17 cellular contexts compared by ENCODE assay signal in the genomic region with DNA sequence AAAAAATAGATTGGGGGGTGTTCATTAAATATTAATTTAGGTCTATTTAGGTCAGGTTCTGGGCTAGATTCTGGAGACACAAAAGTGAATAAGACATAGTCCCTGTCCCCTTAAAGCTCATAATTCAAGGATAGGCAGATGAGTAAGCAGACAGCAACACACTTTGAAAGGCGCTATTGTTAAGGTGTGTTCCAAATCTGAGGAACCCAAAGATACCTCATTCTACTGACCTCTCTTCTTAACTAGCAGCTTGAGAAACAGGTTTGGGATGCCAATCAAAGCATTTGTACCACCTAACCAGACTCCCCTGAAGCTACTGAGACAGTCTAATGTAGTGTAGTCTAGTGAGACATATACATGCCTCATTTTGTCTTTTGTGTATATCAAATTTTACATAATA. TPM values are rescaled to one million over a fixed set of nuclear protein-coding genes. Genes with fewer than 3 reads are reported as not detected.
A peak's percentile ranks its signal among the peaks of the same experiment; 100 is the strongest.
DNase-seq lines count a peak whose midpoint lies in the region; TF ChIP-seq lines count a peak whose summit lies in the region.
"Had no signal": no experiment of that assay in that cellular context is flagged by ENCODE, and none has a peak within 500 bp of the region (broad histone marks: within the 10 kb centered on the region; RNA-seq: fewer than 3 reads in every experiment).

No MANE protein-coding gene starts in this region.

- no peaks in the 10 kb centered on the region for H4K20me1 ChIP-seq in smooth muscle cell (ENCODE audit: low read depth)

- H3K4me2 ChIP-seq in smooth muscle cell, result no peak overlapping the region

- H3K9me3 ChIP-seq in smooth muscle cell (replicated peaks; ENCODE audit: low read depth), result no peaks in the 10 kb centered on the region
- H3K9me3 ChIP-seq: Caco-2, HAP-1 had no signal

- in situ Hi-C loops in SK-MEL-5 (cut with HindIII; ENCODE audit: low pct_unique_long_range_greater_than_20kb, low sequenced_read_pairs), result loop anchor here (25.0 kb wide), 1 partner anchor 198 kb away; no protein-coding TSS in a partner anchor

- H3K9ac ChIP-seq in smooth muscle cell (ENCODE audit: low read depth), result no peak overlapping the region

- no peaks in the 10 kb centered on the region for H3K4me1 ChIP-seq in smooth muscle cell (ENCODE audit: low read depth)
- H3K4me1 ChIP-seq: Caco-2, HAP-1 had no signal

- H3K36me3 ChIP-seq in smooth muscle cell (ENCODE audit: low read depth), result no peaks in the 10 kb centered on the region
- H3K36me3 ChIP-seq: HAP-1 had no signal

- DNase-seq in COLO829 (ENCODE audit: low spot score) (peak; percentile 35), SK-MEL-5 (ENCODE audit: low read depth, low spot score) (peak; percentile 8), epithelial cell of prostate (ENCODE audit: low read depth, low spot score) (peak; percentile 22), smooth muscle cell (lab: John Stamatoyannopoulos, UW; ENCODE audit: unreplicated experiment) (no peak), A172 (ENCODE audit: low spot score) (no peak)
- DNase-seq in activated naive CD4-positive, alpha-beta T cell treated with anti-CD3 and anti-CD28 coated beads, Interleukin-2, amount 50 U/mL, for 16 hours, result no peak
- no peak for DNase-seq in stimulated activated CD4-positive, alpha-beta T cell treated with anti-CD3 and anti-CD28 coated beads, Interleukin-4, amount 100 ng/mL, for 24 hours
- DNase-seq: 8988T; C1 segment of cervical spinal cord; Caco-2; CD4-positive, alpha-beta memory T cell; DMS153; DND-41; GOT3; HFFc6 had no signal

- no peaks in the 10 kb centered on the region for H3F3A ChIP-seq in smooth muscle cell (ENCODE audit: low read depth)

- no peaks in the 10 kb centered on the region for H3K79me2 ChIP-seq in smooth muscle cell (ENCODE audit: low read depth)

- H3K4me3 ChIP-seq in smooth muscle cell, result no peak overlapping the region
- H3K4me3 ChIP-seq: HAP-1 had no signal

- TF ChIP-seq CTCF in smooth muscle cell (IDR thresholded peaks at IDR 0.05; ENCODE audit: borderline replicate concordance, insufficient read depth, poor library complexity, severe bottlenecking), result no peak

- H2AFZ ChIP-seq in smooth muscle cell (ENCODE audit: low read depth), result no peak overlapping the region

- peaks cover 13% of the 10 kb centered on the region for H3K27me3 ChIP-seq in smooth muscle cell (ENCODE audit: low read depth)

- peak overlapping the region; percentile 1 for H3K27ac ChIP-seq in epithelial cell of prostate
- H3K27ac ChIP-seq in smooth muscle cell (ENCODE audit: low read depth), result peak overlapping the region; percentile 67

- WGBS in smooth muscle cell (ENCODE audit: low lambda C conversion rate), result 64% methylated on average over 1 of the region's 1 CpG

RNA-seq across cellular contexts. Expression of gene SEMA4F, which starts 34.8 kb away (rescaled TPM):
- total RNA-seq in SK-MEL-5 (2014; rRNA removed; shearing (Covaris generic)), result 15.1 and 16.3 TPM in 2 replicates
- 36.0 and 43.1 TPM in 2 replicates for polyA plus RNA-seq in SK-MEL-5 (2015; cell fraction: cytosol; rRNA removed)
- polyA plus RNA-seq in SK-MEL-5 (2015; cell fraction: nucleus; rRNA removed), result 23.5 and 25.8 TPM in 2 replicates
- total RNA-seq in smooth muscle cell, result 8.5 and 10.1 TPM in 2 replicates
- polyA plus RNA-seq in smooth muscle cell, result 14.2 and 16.7 TPM in 2 replicates
- total RNA-seq in A172 (2014; rRNA removed; shearing (Covaris generic)), result 14.6 and 39.2 TPM in 2 replicates

RNA-seq across cellular contexts. Expression of gene M1AP, which starts 40.8 kb away (rescaled TPM):
- total RNA-seq in SK-MEL-5 (2014; rRNA removed; shearing (Covaris generic)), result 0.08 and 0.21 TPM in 2 replicates
- 0.15 and 0.52 TPM in 2 replicates for polyA plus RNA-seq in SK-MEL-5 (2015; cell fraction: cytosol; rRNA removed)
- polyA plus RNA-seq in SK-MEL-5 (2015; cell fraction: nucleus; rRNA removed), result 1.7 and 2.6 TPM in 2 replicates
- total RNA-seq in smooth muscle cell, result 1.2 TPM in 2 replicates
- polyA plus RNA-seq in smooth muscle cell, result 1.0 and 2.8 TPM in 2 replicates
- not detected in 2 replicates for total RNA-seq in A172 (2014; rRNA removed; shearing (Covaris generic))
- total RNA-seq: A673; Caco-2; CD4-positive, alpha-beta memory T cell had no signal

Comparison
In these comparisons a context has a peak if more than half of its experiments do, and no peak if none do; other contexts are left out.
1. DNase-seq: peak in COLO829 (single experiment), SK-MEL-5 (single experiment) and epithelial cell of prostate (single experiment); none in smooth muscle cell (single experiment), activated naive CD4-positive, alpha-beta T cell treated with anti-CD3 and anti-CD28 coated beads, Interleukin-2, amount 50 U/mL, for 16 hours (single experiment), stimulated activated CD4-positive, alpha-beta T cell treated with anti-CD3 and anti-CD28 coated beads, Interleukin-4, amount 100 ng/mL, for 24 hours (single experiment) and A172 (single experiment).